22 cellular contexts compared by ENCODE assay signal in the genomic region with DNA sequence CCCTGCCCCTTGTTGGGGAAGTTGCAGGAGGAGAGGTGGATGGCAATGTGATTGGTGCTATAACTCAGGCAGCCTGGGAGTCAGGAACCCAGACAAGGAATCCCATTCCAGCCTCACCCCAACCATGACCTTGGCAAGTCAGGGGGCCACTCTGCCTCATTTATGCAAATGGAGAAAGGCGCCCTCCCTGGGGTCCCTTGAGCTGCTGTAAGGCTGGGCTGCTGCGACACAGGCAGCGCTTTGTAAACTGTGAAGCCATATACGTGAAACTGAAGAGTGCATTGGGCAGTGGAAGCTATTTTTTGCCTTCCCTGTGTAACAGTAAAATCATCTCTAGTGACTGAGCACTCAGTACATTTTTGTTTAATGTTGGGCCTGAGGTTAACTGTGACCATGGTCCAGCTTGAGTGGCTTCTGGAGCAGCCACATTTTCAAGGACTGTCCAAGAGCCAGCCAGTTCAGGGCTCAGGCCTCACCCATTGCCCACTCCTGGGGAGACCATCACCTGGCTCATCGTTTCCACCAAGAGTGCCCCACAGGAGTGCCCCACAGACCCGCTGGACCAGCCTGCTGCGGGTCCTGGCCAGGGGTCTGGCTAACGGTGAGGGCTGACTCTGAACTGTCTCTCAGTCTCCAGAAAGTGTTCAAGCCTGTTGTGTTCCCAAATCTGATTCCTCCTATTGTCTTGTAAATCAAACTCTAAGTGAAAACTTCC. TPM values are rescaled to one million over a fixed set of nuclear protein-coding genes. Genes with fewer than 3 reads are reported as not detected.
DNase-seq lines count a peak whose midpoint lies in the region; ATAC-seq and TF ChIP-seq lines count a peak whose summit lies in the region.
"Had no signal": no experiment of that assay in that cellular context is flagged by ENCODE, and none has a peak within 500 bp of the region (broad histone marks: within the 10 kb centered on the region; RNA-seq: fewer than 3 reads in every experiment).

No MANE protein-coding gene starts in this region.

- in situ Hi-C loops in G401 (cut with HindIII; ENCODE audit: low sequenced_read_pairs): no loop called here

- WGBS in esophagus muscularis mucosa: 93% methylated on average over 5 of the region's 8 CpGs

- H3K27ac ChIP-seq in esophagus muscularis mucosa (replicated peaks in 1 of 4): no peak overlapping the region

- peaks cover 39 to 76% (median 58%) of the 10 kb centered on the region in 4 donors for H3K36me3 ChIP-seq in esophagus muscularis mucosa

- no peaks in the 10 kb centered on the region for H3K9me3 ChIP-seq in esophagus muscularis mucosa
- H3K9me3 ChIP-seq: MG63 had no signal

- peak; percentile 44 for DNase-seq in activated CD8-positive, alpha-beta memory T cell treated with anti-CD3 and anti-CD28 coated beads for 24 hours
- no peak for DNase-seq in activated CD8-positive, alpha-beta memory T cell treated with anti-CD3 and anti-CD28 coated beads, Interleukin-2, amount 10 ng/mL, durations not matched to agents 7 days and 5 days
- DNase-seq in HuH-7 (ENCODE audit: low spot score) (peak; percentile 6), esophagus muscularis mucosa (ENCODE audit: extremely low spot score) (peak; percentile 74), activated gamma-delta T cell treated with Interleukin-2 at 50 U/mL for 16 hours (no peak), anterior cingulate cortex (lab: John Stamatoyannopoulos, UW) (no peak), G401 (ENCODE audit: low spot score) (no peak)
- DNase-seq: DMS53, GF-D8, MG63, NCI-H1417, NCI-H187, NCI-H446, OCI-M1 had no signal

- H3K36me3 Mint-ChIP-seq in activated CD8-positive, alpha-beta memory T cell treated with anti-CD3 and anti-CD28 coated beads, Interleukin-2, amount 10 ng/mL, durations not matched to agents 7 days and 5 days: peaks cover 71% of the 10 kb centered on the region

- TF ChIP-seq POLR2A in esophagus muscularis mucosa (IDR thresholded peaks at IDR 0.05; ENCODE audit: low read depth): no peak

- H3K4me1 Mint-ChIP-seq in activated CD8-positive, alpha-beta memory T cell treated with anti-CD3 and anti-CD28 coated beads, Interleukin-2, amount 10 ng/mL, durations not matched to agents 7 days and 5 days: no peaks in the 10 kb centered on the region
- H3K4me1 Mint-ChIP-seq: B cell, GM23338 had no signal

- CTCF ChIA-PET in activated CD8-positive, alpha-beta memory T cell treated with anti-CD3 and anti-CD28 coated beads, Interleukin-2, amount 10 ng/mL, durations not matched to agents 7 days and 5 days (lab: Charles Lee): interaction anchor here (1.0 kb wide), 1 partner anchor 34 kb away, joined by 3 read pairs; no protein-coding TSS in a partner anchor

- no peaks in the 10 kb centered on the region for H3K27me3 Mint-ChIP-seq in activated CD8-positive, alpha-beta memory T cell treated with anti-CD3 and anti-CD28 coated beads, Interleukin-2, amount 10 ng/mL, durations not matched to agents 7 days and 5 days
- H3K27me3 Mint-ChIP-seq: B cell had no signal

- no peak overlapping the region for H3K27ac Mint-ChIP-seq in activated CD8-positive, alpha-beta memory T cell treated with anti-CD3 and anti-CD28 coated beads, Interleukin-2, amount 10 ng/mL, durations not matched to agents 7 days and 5 days
- H3K27ac Mint-ChIP-seq: B cell, GM23338 had no signal

- intact Hi-C loops in esophagus muscularis mucosa (cut with DNase I): no loop called here

- no peaks in the 10 kb centered on the region for H3K9me3 Mint-ChIP-seq in activated CD8-positive, alpha-beta memory T cell treated with anti-CD3 and anti-CD28 coated beads, Interleukin-2, amount 10 ng/mL, durations not matched to agents 7 days and 5 days (ENCODE audit: low read depth)

- H3K4me1 ChIP-seq in esophagus muscularis mucosa: peaks cover 0 to 6% (median 0%) of the 10 kb centered on the region in 4 donors

- no peak for ATAC-seq in activated CD8-positive, alpha-beta memory T cell treated with anti-CD3 and anti-CD28 coated beads, Interleukin-2, amount 10 ng/mL, durations not matched to agents 7 days and 5 days
- no peak for ATAC-seq in GM19455 (IDR thresholded peaks at IDR 0.05; ENCODE audit: unreplicated experiment)
- ATAC-seq: GM23338, HCT116, Right ventricle myocardium inferior had no signal

- H3K27me3 ChIP-seq in esophagus muscularis mucosa: no peaks in the 10 kb centered on the region
- H3K27me3 ChIP-seq: MG63 had no signal

- no peak overlapping the region for H3K4me3 ChIP-seq in esophagus muscularis mucosa
- H3K4me3 ChIP-seq: GM23338, MG63 had no signal

- no peak for TF ChIP-seq CTCF in esophagus muscularis mucosa (IDR thresholded peaks at IDR 0.05)

- no peak for TF ChIP-seq EP300 in esophagus muscularis mucosa (IDR thresholded peaks at IDR 0.05)

- no peak overlapping the region for H3K4me3 Mint-ChIP-seq in activated CD8-positive, alpha-beta memory T cell treated with anti-CD3 and anti-CD28 coated beads, Interleukin-2, amount 10 ng/mL, durations not matched to agents 7 days and 5 days
- H3K4me3 Mint-ChIP-seq: B cell, GM23338 had no signal

RNA-seq across cellular contexts. Expression of gene KIF7, which starts 27.9 kb away (rescaled TPM):
- 1 to 10 TPM in 1 of 2 experiments, under 1 TPM in 1; 0.55 to 2.5 TPM for total RNA-seq in activated CD8-positive, alpha-beta memory T cell treated with anti-CD3 and anti-CD28 coated beads, Interleukin-2, amount 10 ng/mL, durations not matched to agents 7 days and 5 days
- total RNA-seq in esophagus muscularis mucosa: 10 to 100 TPM; 10.8 to 23.6 (median 18.9) TPM
- total RNA-seq in G401 (2014; rRNA removed; shearing (Covaris generic)): 19.6 and 21.5 TPM in 2 replicates
- total RNA-seq: B cell had no signal

RNA-seq across cellular contexts. Expression of gene PLIN1, which starts 51.8 kb away (rescaled TPM):
- under 1 TPM in 1 of 2 experiments, not detected in 1; 0.12 TPM for total RNA-seq in activated CD8-positive, alpha-beta memory T cell treated with anti-CD3 and anti-CD28 coated beads, Interleukin-2, amount 10 ng/mL, durations not matched to agents 7 days and 5 days
- total RNA-seq in esophagus muscularis mucosa: 1 to 10 TPM in 3 of 4 donors, under 1 TPM in 1; 0.99 to 5.8 (median 2.8) TPM
- total RNA-seq in G401 (2014; rRNA removed; shearing (Covaris generic)): 0.07 TPM in 1 of 2 replicates, not detected in the other
- total RNA-seq: A172, LHCN-M2, SK-MEL-5 had no signal

RNA-seq across cellular contexts. Expression of gene TICRR, which starts 52.1 kb away (rescaled TPM):
- 10 to 100 TPM; 30.8 to 35.5 TPM for total RNA-seq in activated CD8-positive, alpha-beta memory T cell treated with anti-CD3 and anti-CD28 coated beads, Interleukin-2, amount 10 ng/mL, durations not matched to agents 7 days and 5 days
- total RNA-seq in esophagus muscularis mucosa: under 1 TPM in 3 of 4 donors, not detected in 1; under 0.01 to 0.29 (median 0.06) TPM
- 3.4 and 7.3 TPM in 2 replicates for total RNA-seq in G401 (2014; rRNA removed; shearing (Covaris generic))

Comparison
In these comparisons a context has a peak if more than half of its experiments do, and no peak if none do; other contexts are left out.
1. DNase-seq: peak in activated CD8-positive, alpha-beta memory T cell treated with anti-CD3 and anti-CD28 coated beads for 24 hours (single experiment), HuH-7 (single experiment) and esophagus muscularis mucosa (single experiment); none in activated CD8-positive, alpha-beta memory T cell treated with anti-CD3 and anti-CD28 coated beads, Interleukin-2, amount 10 ng/mL, durations not matched to agents 7 days and 5 days (single experiment), activated gamma-delta T cell treated with Interleukin-2 at 50 U/mL for 16 hours (single experiment), anterior cingulate cortex (0 of 58) and G401 (single experiment).